11 cellular contexts compared by ENCODE assay signal in genomic region chr18:44715841-44716240, GRCh38. TPM values are rescaled to one million over a fixed set of nuclear protein-coding genes. Genes with fewer than 3 reads are reported as not detected.
A peak's percentile ranks its signal among the peaks of the same experiment; 100 is the strongest.
DNase-seq lines count a peak whose midpoint lies in the region; ATAC-seq and TF ChIP-seq lines count a peak whose summit lies in the region.
"Had no signal": no experiment of that assay in that cellular context is flagged by ENCODE, and none has a peak within 500 bp of the region (broad histone marks: within the 10 kb centered on the region; RNA-seq: fewer than 3 reads in every experiment).

No MANE protein-coding gene starts in this region.

- in situ Hi-C loops in transverse colon (cut with MboI; ENCODE audit: low pct_ligation_motif_present in 1 of 4, low pct_unique_long_range_greater_than_20kb in 1 of 4, low sequenced_read_pairs in 3 of 4): no loop called here

- H3K4me3 Mint-ChIP-seq in memory B cell: no peak overlapping the region

- no peak for ATAC-seq in memory B cell (ENCODE audit: low read depth)

- DNase-seq in NCI-H128 (lab: John Stamatoyannopoulos, UW; ENCODE audit: unreplicated experiment): peak; percentile 68
- DNase-seq in RPMI7951 (ENCODE audit: low read depth): peak; percentile 65
- no peak for DNase-seq in memory B cell (ENCODE audit: low spot score in 2 of 2)
- DNase-seq in transverse colon: no peak
- no peak for DNase-seq in activated naive CD4-positive, alpha-beta T cell (lab: John Stamatoyannopoulos, UW)
- no peak for DNase-seq in SKM-1 (lab: John Stamatoyannopoulos, UW; ENCODE audit: unreplicated experiment)
- no peak for DNase-seq in mesenteric fat pad (ENCODE audit: low spot score)
- DNase-seq: activated CD4-positive, alpha-beta T cell treated with anti-CD3 and anti-CD28 coated beads, Interleukin-2, amount 50 U/mL, for 4 hours; erythroblast; KG1 had no signal

- H3K4me3 ChIP-seq in transverse colon: no peak overlapping the region
- H3K4me3 ChIP-seq: skin epidermis had no signal

- H3K9me3 Mint-ChIP-seq in memory B cell: no peaks in the 10 kb centered on the region

- H3K27ac Mint-ChIP-seq in memory B cell: peak overlapping the region; percentile 76

- H3K36me3 Mint-ChIP-seq in memory B cell: peaks cover 44% of the 10 kb centered on the region

- 75 to 93% methylated on average over 6 of the region's 6 CpGs for WGBS in transverse colon (ENCODE audit: low coverage in 1 of 2), 2 donors

- no peak for TF ChIP-seq EP300 in transverse colon (IDR thresholded peaks at IDR 0.05; ENCODE audit: low read depth)

- no peaks in the 10 kb centered on the region for H3K27me3 Mint-ChIP-seq in memory B cell

- TF ChIP-seq CTCF in transverse colon (IDR thresholded peaks at IDR 0.05): no peak

- peaks cover 5 to 27% (median 18%) of the 10 kb centered on the region in 4 donors for H3K4me1 ChIP-seq in transverse colon

- no peaks in the 10 kb centered on the region for H3K36me3 ChIP-seq in transverse colon

- H3K9me3 ChIP-seq in transverse colon: no peaks in the 10 kb centered on the region

- no peaks in the 10 kb centered on the region for H3K27me3 ChIP-seq in transverse colon

- H3K27ac ChIP-seq in transverse colon: peak overlapping the region; percentile 71 to 81 (median 75)

- no peak for TF ChIP-seq POLR2A in transverse colon (IDR thresholded peaks at IDR 0.05)

- intact Hi-C loops in transverse colon (cut with DNase I; ENCODE audit: low total_unique reads): no loop called here

- peaks cover 67% of the 10 kb centered on the region for H3K4me1 Mint-ChIP-seq in memory B cell

RNA-seq across cellular contexts. Expression of gene SETBP1, which starts 35.2 kb away (rescaled TPM):
- total RNA-seq in RPMI7951 (2014; rRNA removed; shearing (Covaris generic)): 5.1 and 5.5 TPM in 2 replicates
- total RNA-seq in transverse colon (10 to 100 TPM; 16.2 to 33.6 (median 24.4) TPM), mesenteric fat pad (21.6 TPM)

Comparison
In these comparisons a context has a peak if more than half of its experiments do, and no peak if none do; other contexts are left out.
1. DNase-seq: peak in NCI-H128 (single experiment) and RPMI7951 (single experiment); none in memory B cell (0 of 2), transverse colon (single experiment), activated naive CD4-positive, alpha-beta T cell (0 of 4), SKM-1 (single experiment) and mesenteric fat pad (single experiment).